8 cellular contexts compared by ENCODE assay signal in genomic region chr17:39150795-39151679, GRCh38. TPM values are rescaled to one million over a fixed set of nuclear protein-coding genes. Genes with fewer than 3 reads are reported as not detected.
A peak's percentile ranks its signal among the peaks of the same experiment; 100 is the strongest.
DNase-seq lines count a peak whose midpoint lies in the region; ATAC-seq and TF ChIP-seq lines count a peak whose summit lies in the region.

TSS of gene PLXDC1 (minus strand) at chr17:39151637. CDS start at chr17:39151437, 200 bp downstream.

- peaks cover 42% of the 10 kb centered on the region for H3K4me1 ChIP-seq in CD8-positive, alpha-beta T cell (ENCODE audit: insufficient read depth, low read length)
- peaks cover 21 to 43% (median 34%) of the 10 kb centered on the region in 4 donors for H3K4me1 ChIP-seq in esophagus muscularis mucosa

- H3K4me3 ChIP-seq in CD8-positive, alpha-beta T cell (ENCODE audit: low read depth, low read length) = peak within 1 kb of the TSS; percentile 100
- H3K4me3 ChIP-seq in esophagus muscularis mucosa = peak within 1 kb of the TSS; percentile 68 to 87 (median 80)

- intact Hi-C loops in CD8-positive, alpha-beta T cell (cut with DNase I, micrococcal nuclease) = loop anchor here (5.0 kb wide), 6 partner anchors 86 to 449 kb away; partner anchors contain the start of genes RPL23 (in 2 of the 2), CWC25 (in 1 of the 2), FBXO47 (in 1 of the 2) and PSMB3 (in 1 of the 2)
- intact Hi-C loops in esophagus muscularis mucosa (cut with DNase I) = loop anchor here (5.0 kb wide), 2 partner anchors 94 to 284 kb away; no protein-coding TSS in a partner anchor

- H3K27ac Mint-ChIP-seq in CD8-positive, alpha-beta T cell = peak within 1 kb of the TSS; percentile 98
- H3K27ac Mint-ChIP-seq in T-cell (peak within 1 kb of the TSS; percentile 96 to 99), osteocyte (ENCODE audit: unreplicated experiment) (peak within 1 kb of the TSS; percentile 90)

- WGBS in esophagus muscularis mucosa = 14% methylated on average over 14 of the region's 53 CpGs

- no peaks in the 10 kb centered on the region for H3K27me3 ChIP-seq in CD8-positive, alpha-beta T cell (ENCODE audit: insufficient read depth, low read length)
- peaks cover 0 to 20% (median 6%) of the 10 kb centered on the region in 4 donors for H3K27me3 ChIP-seq in esophagus muscularis mucosa

- no peak for ATAC-seq in CD8-positive, alpha-beta T cell
- ATAC-seq in T-cell (replicated peaks in 1 of 4) (peak in 2 of 4 experiments; percentile 8 to 16), omental fat pad (ENCODE audit: low FRiP score) (no peak), HG03354 (IDR thresholded peaks at IDR 0.05; ENCODE audit: poor library complexity, severe bottlenecking, unreplicated experiment) (no peak)

- H3K4me1 Mint-ChIP-seq in CD8-positive, alpha-beta T cell (ENCODE audit: low read depth) = peaks cover 54% of the 10 kb centered on the region
- peaks cover 46 to 65% (median 54%) of the 10 kb centered on the region in 3 donors for H3K4me1 Mint-ChIP-seq in T-cell
- peaks cover 26% of the 10 kb centered on the region for H3K4me1 Mint-ChIP-seq in osteocyte (ENCODE audit: unreplicated experiment)

- no peak for TF ChIP-seq POLR2A in esophagus muscularis mucosa (IDR thresholded peaks at IDR 0.05; ENCODE audit: low read depth)

- peak within 1 kb of the TSS; percentile 100 for H3K4me3 Mint-ChIP-seq in CD8-positive, alpha-beta T cell
- H3K4me3 Mint-ChIP-seq in T-cell = peak within 1 kb of the TSS; percentile 95 to 100 (median 100)
- H3K4me3 Mint-ChIP-seq in osteocyte (ENCODE audit: unreplicated experiment) = peak within 1 kb of the TSS; percentile 91

- H3K36me3 ChIP-seq in CD8-positive, alpha-beta T cell (ENCODE audit: insufficient read depth, low read length) = no peaks in the 10 kb centered on the region
- H3K36me3 ChIP-seq in esophagus muscularis mucosa = no peaks in the 10 kb centered on the region

- H3K27ac ChIP-seq in CD8-positive, alpha-beta T cell (ENCODE audit: low read depth, low read length) = peak within 1 kb of the TSS; percentile 60
- H3K27ac ChIP-seq in esophagus muscularis mucosa (replicated peaks in 1 of 4) = peak within 1 kb of the TSS; percentile 87 to 95 (median 94)

- no peaks in the 10 kb centered on the region for H3K9me3 ChIP-seq in CD8-positive, alpha-beta T cell (ENCODE audit: low read length)
- H3K9me3 ChIP-seq in esophagus muscularis mucosa = no peaks in the 10 kb centered on the region

- no peaks in the 10 kb centered on the region for H3K9me3 Mint-ChIP-seq in CD8-positive, alpha-beta T cell
- H3K9me3 Mint-ChIP-seq in T-cell (no peaks in the 10 kb centered on the region), osteocyte (ENCODE audit: unreplicated experiment) (no peaks in the 10 kb centered on the region)

- POLR2A ChIA-PET in CD8-positive, alpha-beta T cell (lab: Charles Lee) = interaction anchor here (0.9 to 4.8 kb wide), 8 partner anchors 14 to 297 kb away, joined by 4 to 72 read pairs (median 17); partner anchors contain the start of genes ARL5C, LASP1 and RPL23
- POLR2A ChIA-PET in T-cell (lab: Charles Lee) = interaction anchor here in 1 of 2 donors (0.6 kb wide), 1 partner anchor 23 kb away, joined by 4 read pairs; no protein-coding TSS in a partner anchor

- peaks cover 17% of the 10 kb centered on the region for H3K36me3 Mint-ChIP-seq in CD8-positive, alpha-beta T cell
- H3K36me3 Mint-ChIP-seq in T-cell (peaks cover 5% of the 10 kb centered on the region), osteocyte (ENCODE audit: unreplicated experiment) (no peaks in the 10 kb centered on the region)

- CTCF ChIA-PET in CD8-positive, alpha-beta T cell (lab: Charles Lee) = interaction anchor here (0.7 to 9.0 kb wide), 14 partner anchors 14 to 177 kb away, joined by 3 to 182 read pairs (median 28); partner anchors contain the start of gene ARL5C
- CTCF ChIA-PET in T-cell (lab: Charles Lee) = interaction anchor here (0.6 to 5.1 kb wide), 6 partner anchors 13 to 251 kb away, joined by 3 to 134 read pairs (median 15); no protein-coding TSS in a partner anchor

- TF ChIP-seq CTCF in CD8-positive, alpha-beta T cell (IDR thresholded peaks at IDR 0.05) = no peak
- TF ChIP-seq CTCF in esophagus muscularis mucosa (IDR thresholded peaks at IDR 0.05) (no peak), osteocyte (IDR thresholded peaks at IDR 0.05) (no peak), omental fat pad (IDR thresholded peaks at IDR 0.05) (no peak)

- no peak for TF ChIP-seq EP300 in esophagus muscularis mucosa (IDR thresholded peaks at IDR 0.05)

- peak in 2 of 7 experiments; percentile 31 to 58 for DNase-seq in CD8-positive, alpha-beta T cell
- DNase-seq in T-cell = peak in 8 of 34 experiments; percentile 8 to 27 (median 23)
- DNase-seq in esophagus muscularis mucosa (ENCODE audit: extremely low spot score) = no peak
- no peak for DNase-seq in osteocyte (ENCODE audit: extremely low spot score, unreplicated experiment)
- DNase-seq in omental fat pad (ENCODE audit: low spot score) = no peak
- no peak for DNase-seq in globus pallidus (ENCODE audit: low spot score)
- DNase-seq in NCI-H82 treated with DMSO at 0.1 percent for 48 hours (lab: John Stamatoyannopoulos, UW; ENCODE audit: unreplicated experiment) = no peak

- peaks cover 4% of the 10 kb centered on the region for H3K27me3 Mint-ChIP-seq in CD8-positive, alpha-beta T cell (ENCODE audit: low read depth)
- H3K27me3 Mint-ChIP-seq in T-cell = peaks cover 0 to 9% of the 10 kb centered on the region in 2 donors
- no peaks in the 10 kb centered on the region for H3K27me3 Mint-ChIP-seq in osteocyte (ENCODE audit: unreplicated experiment)

RNA-seq across cellular contexts. Expression of gene PLXDC1, which starts in this region (rescaled TPM):
- total RNA-seq in CD8-positive, alpha-beta T cell = 10 to 100 TPM; 66.5 to 75.7 TPM
- 10 to 100 TPM in 3 of 5 donors, 1 to 10 TPM in 2; 6.3 to 74.9 (median 13.9) TPM for total RNA-seq in T-cell
- 10 to 100 TPM in 2 of 4 donors, 1 to 10 TPM in 2; 7.5 to 17.0 (median 11.0) TPM for total RNA-seq in esophagus muscularis mucosa
- total RNA-seq in osteocyte = 17.1 and 19.7 TPM in 2 replicates
- total RNA-seq in omental fat pad = 10 to 100 TPM in 2 of 4 donors, 1 to 10 TPM in 2; 6.5 to 21.6 (median 9.1) TPM
